In genomic region chr12:120653611-120654010, GRCh38 we compare ENCODE assay signal across 17 cellular contexts. TPM values are rescaled to one million over a fixed set of nuclear protein-coding genes. Genes with fewer than 3 reads are reported as not detected.
"Had no signal": no experiment of that assay in that cellular context is flagged by ENCODE, and none has a peak within 500 bp of the region (broad histone marks: within the 10 kb centered on the region; RNA-seq: fewer than 3 reads in every experiment).

No MANE protein-coding gene starts in this region.

- ATAC-seq: activated CD8-positive, alpha-beta memory T cell treated with anti-CD3 and anti-CD28 coated beads, Interleukin-2, amount 10 ng/mL, durations not matched to agents 7 days and 5 days; activated T-helper 17 cell treated with anti-CD3 and anti-CD28 coated beads, Interleukin-2, amount 50 U/mL, for 72 hours; left lung; mucosa of descending colon; natural killer cell had no signal

- H3K9me3 ChIP-seq: left lung, mucosa of descending colon, upper lobe of right lung had no signal

- H3K36me3 ChIP-seq: brain microvascular endothelial cell, left lung, upper lobe of right lung had no signal

- H3K4me3 ChIP-seq: left lung, mucosa of descending colon, skin epidermis, upper lobe of right lung had no signal

- DNase-seq: activated B cell treated with CpG ODN at 0.5 μM for 24 hours; activated CD4-positive, alpha-beta memory T cell treated with anti-CD3 and anti-CD28 coated beads, Interleukin-2, amount 10 ng/mL, durations not matched to agents 7 days and 5 days; activated CD4-positive, alpha-beta T cell treated with anti-CD3 and anti-CD28 coated beads for 48 hours; activated CD8-positive, alpha-beta memory T cell treated with anti-CD3 and anti-CD28 coated beads, Interleukin-2, amount 10 ng/mL, durations not matched to agents 7 days and 5 days; activated naive CD4-positive, alpha-beta T cell; brain microvascular endothelial cell; effector memory CD4-positive, alpha-beta T cell; left lung; mucosa of descending colon; natural killer cell; SIG-M5; T-helper 1 cell; T-helper 9 cell; upper lobe of right lung had no signal

- H3K27ac ChIP-seq: brain microvascular endothelial cell, left lung, upper lobe of right lung had no signal

RNA-seq across cellular contexts. Expression of gene CABP1, which starts 13.2 kb away (rescaled TPM):
- total RNA-seq: activated CD8-positive, alpha-beta memory T cell treated with anti-CD3 and anti-CD28 coated beads, Interleukin-2, amount 10 ng/mL, durations not matched to agents 7 days and 5 days; fibroblast of villous mesenchyme; natural killer cell had no signal
